Comparison of ENCODE assay signal across 19 cellular contexts in genomic region chr11:103364687-103365086, GRCh38.
"Had no signal": no experiment of that assay in that cellular context is flagged by ENCODE, and none has a peak within 500 bp of the region (broad histone marks: within the 10 kb centered on the region; RNA-seq: fewer than 3 reads in every experiment).

No MANE protein-coding gene starts in this region.

- FAIRE-seq: islet of Langerhans, TTC549 had no signal

- H3K4me3 ChIP-seq: left ventricle myocardium inferior, psoas muscle, right lobe of liver, spleen, transverse colon had no signal

- H3K9me3 ChIP-seq: left ventricle myocardium inferior, psoas muscle, right lobe of liver, spleen, transverse colon had no signal

- DNase-seq: activated B cell treated with CpG ODN at 0.5 μM for 24 hours; activated CD4-positive, alpha-beta T cell treated with anti-CD3 and anti-CD28 coated beads, Interleukin-2, amount 50 U/mL, for 1 hour; activated naive CD4-positive, alpha-beta T cell treated with anti-CD3 and anti-CD28 coated beads, Interleukin-2, amount 10 ng/mL, durations not matched to agents 7 days and 5 days; cerebellar nuclear complex; dermis blood vessel endothelial cell; foreskin melanocyte; head of caudate nucleus; left ventricle myocardium inferior; mesenchymal stem cell; nephron progenitor cell; psoas muscle; right lobe of liver; spleen; stimulated activated CD4-positive, alpha-beta T cell treated with anti-CD3 and anti-CD28 coated beads, Interleukin-1b, Interleukin-23, amount 100 ng/mL, for 48 hours; T-helper 2 cell; transverse colon had no signal

- H3K36me3 ChIP-seq: right lobe of liver, transverse colon had no signal

- ATAC-seq: psoas muscle; right lobe of liver; stimulated activated memory B cell treated with anti-CD40 and anti-IgM and Interleukin-4, amounts not matched to agents 10 μg/mL and 1 μg/mL and 100 μg/mL, for 72 hours had no signal

- H3K4me1 ChIP-seq: left ventricle myocardium inferior, psoas muscle, right lobe of liver, spleen, transverse colon had no signal

- H3K27me3 ChIP-seq: right lobe of liver, spleen, transverse colon had no signal

- H3K27ac ChIP-seq: left ventricle myocardium inferior, psoas muscle, right lobe of liver, spleen, transverse colon had no signal
